In the genomic region with DNA sequence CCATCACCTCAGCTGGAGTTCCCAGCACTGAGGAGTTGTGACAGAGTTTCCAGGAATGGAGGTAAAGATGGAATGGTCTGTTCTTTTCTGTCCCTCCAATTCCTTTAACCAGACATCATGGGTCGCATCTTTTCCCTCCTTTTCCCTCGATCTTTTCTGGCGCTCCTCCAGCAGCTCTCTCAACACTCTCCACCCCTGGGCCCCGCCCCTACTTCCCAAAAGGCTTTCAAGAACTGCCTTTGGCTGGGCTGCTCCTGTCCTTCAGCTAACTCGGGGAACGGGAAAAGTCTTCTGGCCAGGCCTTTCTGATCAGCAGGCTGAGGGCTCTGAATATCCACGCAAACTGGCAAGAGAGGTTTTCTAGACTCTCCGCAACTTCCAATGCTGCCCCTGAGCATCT, we compare ENCODE assay signal across 18 cellular contexts.
"Had no signal": no experiment of that assay in that cellular context is flagged by ENCODE, and none has a peak within 500 bp of the region (broad histone marks: within the 10 kb centered on the region; RNA-seq: fewer than 3 reads in every experiment).

No MANE protein-coding gene starts in this region.

- H3K9me3 Mint-ChIP-seq: activated naive CD4-positive, alpha-beta T cell treated with anti-CD3 and anti-CD28 coated beads for 36 hours; activated T-helper 17 cell treated with anti-CD3 and anti-CD28 coated beads, Interleukin-2, amount 50 U/mL, for 72 hours; stimulated activated effector memory CD8-positive, alpha-beta T cell treated with anti-CD3 and anti-CD28 coated beads, Interleukin-12 subunit alpha, Interleukin-12 subunit beta, amount 100 ng/mL, for 72 hours had no signal

- H3K4me3 ChIP-seq: cardiac muscle cell, gastroesophageal sphincter, lower lobe of right lung, right lobe of liver, transverse colon had no signal

- ATAC-seq: activated T-helper 17 cell treated with anti-CD3 and anti-CD28 coated beads, Interleukin-2, amount 50 U/mL, for 72 hours; gastroesophageal sphincter; right lobe of liver; stimulated activated effector memory CD8-positive, alpha-beta T cell treated with anti-CD3 and anti-CD28 coated beads, Interleukin-12 subunit alpha, Interleukin-12 subunit beta, amount 100 ng/mL, for 72 hours had no signal

- H3K4me1 ChIP-seq: gastroesophageal sphincter, lower lobe of right lung, right lobe of liver, transverse colon had no signal

- DNase-seq: activated CD4-positive, alpha-beta T cell treated with anti-CD3 and anti-CD28 coated beads for 48 hours; activated CD8-positive, alpha-beta memory T cell treated with anti-CD3 and anti-CD28 coated beads for 24 hours; activated naive CD4-positive, alpha-beta T cell treated with anti-CD3 and anti-CD28 coated beads for 36 hours; activated T-cell treated with anti-CD3 and anti-CD28 coated beads for 4 hours; effector CD4-positive, alpha-beta T cell; hippocampal formation; lower lobe of right lung; posterior cingulate gyrus; right lobe of liver; T-helper 1 cell; transverse colon; WERI-Rb-1 had no signal

- H3K9me3 ChIP-seq: gastroesophageal sphincter, lower lobe of right lung, neutrophil, right lobe of liver, transverse colon had no signal

- H3K27me3 ChIP-seq: gastroesophageal sphincter, neutrophil, right lobe of liver, transverse colon had no signal

- H3K4me3 Mint-ChIP-seq: activated naive CD4-positive, alpha-beta T cell treated with anti-CD3 and anti-CD28 coated beads for 36 hours; activated T-helper 17 cell treated with anti-CD3 and anti-CD28 coated beads, Interleukin-2, amount 50 U/mL, for 72 hours; mesothelial cell of epicardium; stimulated activated effector memory CD8-positive, alpha-beta T cell treated with anti-CD3 and anti-CD28 coated beads, Interleukin-12 subunit alpha, Interleukin-12 subunit beta, amount 100 ng/mL, for 72 hours had no signal

- H3K36me3 ChIP-seq: cardiac muscle cell, gastroesophageal sphincter, lower lobe of right lung, neutrophil, right lobe of liver, transverse colon, WERI-Rb-1 had no signal

- H3K27me3 Mint-ChIP-seq: activated T-helper 17 cell treated with anti-CD3 and anti-CD28 coated beads, Interleukin-2, amount 50 U/mL, for 72 hours had no signal

- H3K27ac Mint-ChIP-seq: activated naive CD4-positive, alpha-beta T cell treated with anti-CD3 and anti-CD28 coated beads for 36 hours; activated T-helper 17 cell treated with anti-CD3 and anti-CD28 coated beads, Interleukin-2, amount 50 U/mL, for 72 hours; mesothelial cell of epicardium; stimulated activated effector memory CD8-positive, alpha-beta T cell treated with anti-CD3 and anti-CD28 coated beads, Interleukin-12 subunit alpha, Interleukin-12 subunit beta, amount 100 ng/mL, for 72 hours had no signal

- H3K36me3 Mint-ChIP-seq: mesothelial cell of epicardium; stimulated activated effector memory CD8-positive, alpha-beta T cell treated with anti-CD3 and anti-CD28 coated beads, Interleukin-12 subunit alpha, Interleukin-12 subunit beta, amount 100 ng/mL, for 72 hours had no signal

- H3K27ac ChIP-seq: cardiac muscle cell, gastroesophageal sphincter, lower lobe of right lung, neutrophil, right lobe of liver, transverse colon, WERI-Rb-1 had no signal

- H3K4me1 Mint-ChIP-seq: activated T-helper 17 cell treated with anti-CD3 and anti-CD28 coated beads, Interleukin-2, amount 50 U/mL, for 72 hours; mesothelial cell of epicardium; stimulated activated effector memory CD8-positive, alpha-beta T cell treated with anti-CD3 and anti-CD28 coated beads, Interleukin-12 subunit alpha, Interleukin-12 subunit beta, amount 100 ng/mL, for 72 hours had no signal
